1 cellular context compared by ENCODE assay signal in genomic region chr2:237979331-237979730, GRCh38.
TF ChIP-seq lines count a peak whose summit lies in the region.

No MANE protein-coding gene starts in this region.

TF ChIP-seq in WTC11, 78 proteins besides CTCF, POLR2A, EP300 and RAD21 (continued from another document):
- TF ChIP-seq IRF2 (CRISPR knock-in tag; IDR thresholded peaks at IDR 0.05; ENCODE audit: borderline replicate concordance, low read depth) (no peak), ATF1 (CRISPR knock-in tag; IDR thresholded peaks at IDR 0.05) (no peak), ETV6 (CRISPR knock-in tag; IDR thresholded peaks at IDR 0.05) (no peak), FOXJ3 (CRISPR knock-in tag; IDR thresholded peaks at IDR 0.05; ENCODE audit: borderline replicate concordance) (no peak), SMAD4 (CRISPR knock-in tag; IDR thresholded peaks at IDR 0.05) (no peak), MYBL2 (CRISPR knock-in tag; IDR thresholded peaks at IDR 0.05) (no peak), MXD4 (CRISPR knock-in tag; IDR thresholded peaks at IDR 0.05; ENCODE audit: borderline replicate concordance) (no peak)
